Comparison of ENCODE assay signal across 31 cellular contexts in the genomic region with DNA sequence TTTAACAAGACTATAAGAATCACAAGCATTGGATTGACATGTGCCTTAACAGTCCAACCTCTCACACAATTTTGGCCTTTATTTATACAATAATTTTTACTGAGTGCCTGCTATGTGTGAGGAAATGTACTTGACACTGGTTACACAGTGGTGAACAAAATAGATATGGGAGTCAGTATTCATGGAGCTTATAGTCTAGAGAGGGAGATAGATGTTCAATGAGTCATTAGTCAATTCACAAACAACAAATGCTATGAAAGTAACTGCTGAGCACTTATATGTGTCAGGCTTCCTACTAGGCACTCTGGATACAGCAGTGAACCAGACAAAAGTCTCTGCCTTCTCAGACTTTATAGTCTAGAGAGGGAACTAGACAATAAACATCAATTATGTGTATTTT. TPM values are rescaled to one million over a fixed set of nuclear protein-coding genes. Genes with fewer than 3 reads are reported as not detected.
DNase-seq lines count a peak whose midpoint lies in the region; ATAC-seq, FAIRE-seq and TF ChIP-seq lines count a peak whose summit lies in the region.
"Had no signal": no experiment of that assay in that cellular context is flagged by ENCODE, and none has a peak within 500 bp of the region (broad histone marks: within the 10 kb centered on the region; RNA-seq: fewer than 3 reads in every experiment).

No MANE protein-coding gene starts in this region.

- H3K79me2 ChIP-seq in mammary epithelial cell (ENCODE audit: insufficient read depth, low read length): no peaks in the 10 kb centered on the region
- no peaks in the 10 kb centered on the region for H3K79me2 ChIP-seq in astrocyte (ENCODE audit: insufficient read depth, low read length)

- intact Hi-C loops in mammary epithelial cell (cut with micrococcal nuclease): no loop called here
- intact Hi-C loops in MCF 10A (cut with micrococcal nuclease): no loop called here

- H3K4me2 ChIP-seq in mammary epithelial cell (ENCODE audit: insufficient read depth, low read depth, low read length) (no peak overlapping the region), astrocyte (ENCODE audit: low read length) (no peak overlapping the region)

- H3K9me3 Mint-ChIP-seq in MCF 10A (ENCODE audit: unreplicated experiment): no peaks in the 10 kb centered on the region
- H3K9me3 Mint-ChIP-seq in astrocyte (ENCODE audit: unreplicated experiment): no peaks in the 10 kb centered on the region
- H3K9me3 Mint-ChIP-seq: activated naive CD8-positive, alpha-beta T cell treated with anti-CD3 and anti-CD28 coated beads, Interleukin-2, amount 10 ng/mL, durations not matched to agents 7 days and 5 days; CD4-positive, alpha-beta T cell; WTC11 had no signal

- H3K4me3 ChIP-seq in mammary epithelial cell (replicated peaks in 1 of 3; ENCODE audit: insufficient read depth in 1 of 3, low read depth in 2 of 3, low read length in 3 of 3) (no peak overlapping the region), astrocyte (ENCODE audit: insufficient read depth, low read depth, low read length) (no peak overlapping the region), fibroblast of villous mesenchyme (ENCODE audit: low read depth, low read length) (no peak overlapping the region)
- H3K4me3 ChIP-seq: ascending aorta, esophagus squamous epithelium, left lung, SJSA1 had no signal

- H2AFZ ChIP-seq in mammary epithelial cell (ENCODE audit: low read depth, low read length) (no peak overlapping the region), astrocyte (ENCODE audit: low read depth, low read length) (no peak overlapping the region)

- H3K27ac Mint-ChIP-seq in MCF 10A (ENCODE audit: low read depth, unreplicated experiment) (no peak overlapping the region), astrocyte (ENCODE audit: unreplicated experiment) (peak overlapping the region; percentile 2)
- H3K27ac Mint-ChIP-seq: activated CD4-positive, alpha-beta T cell treated with anti-CD3 and anti-CD28 coated beads, Interleukin-2, amount 10 ng/mL, durations not matched to agents 7 days and 5 days; activated naive CD8-positive, alpha-beta T cell treated with anti-CD3 and anti-CD28 coated beads, Interleukin-2, amount 10 ng/mL, durations not matched to agents 7 days and 5 days; CD4-positive, alpha-beta T cell; WTC11 had no signal

- no peaks in the 10 kb centered on the region for H3K27me3 Mint-ChIP-seq in MCF 10A (ENCODE audit: insufficient read depth, unreplicated experiment)
- no peaks in the 10 kb centered on the region for H3K27me3 Mint-ChIP-seq in astrocyte (ENCODE audit: low read depth, unreplicated experiment)

- DNase-seq in mammary epithelial cell (peak; percentile 29), MCF 10A (ENCODE audit: unreplicated experiment) (no peak), astrocyte (ENCODE audit: low read depth) (peak; percentile 44), fibroblast of villous mesenchyme (ENCODE audit: low read depth) (peak; percentile 65), middle frontal gyrus (ENCODE audit: extremely low spot score, low spot score) (no peak)
- no peak for DNase-seq in activated effector memory CD4-positive, alpha-beta T cell treated with anti-CD3 and anti-CD28 coated beads, Interleukin-2, amount 50 U/mL, for 16 hours
- DNase-seq: 8988T; activated CD4-positive, alpha-beta T cell treated with anti-CD3 and anti-CD28 coated beads, Interleukin-2, amount 10 ng/mL, durations not matched to agents 7 days and 5 days; activated gamma-delta T cell; activated naive CD8-positive, alpha-beta T cell treated with anti-CD3 and anti-CD28 coated beads, Interleukin-2, amount 10 ng/mL, durations not matched to agents 7 days and 5 days; activated T-cell treated with anti-CD3 and anti-CD28 coated beads, Interleukin-2, amount 50 U/mL, for 1 hour; AML-193; caudate nucleus; CD4-positive, alpha-beta T cell; cortex of kidney; esophagus squamous epithelium; Karpas-422; left lung; NCI-H146; right cardiac atrium; stimulated activated CD4-positive, alpha-beta T cell treated with anti-CD3 and anti-CD28 coated beads, Interleukin-1b, Interleukin-23, amount 100 ng/mL, for 48 hours; stimulated activated naive CD8-positive, alpha-beta T cell treated with anti-CD3 and anti-CD28 coated beads, Interleukin-15, Interleukin-2, amounts not matched to agents 100 U/mL and 50 U/mL, for 24 hours had no signal

- no TSS peak for BruUV-seq in mammary epithelial cell (replicated peaks; lab: Mats Ljungman, UMichigan)
- no TSS peak for BruUV-seq in MCF 10A (replicated peaks; lab: Mats Ljungman, UMichigan)

- in situ Hi-C loops in mammary epithelial cell (cut with MboI; ENCODE audit: low sequenced_read_pairs in 2 of 2): loop anchor here in 1 of 2 donors (10.0 kb wide), 1 partner anchor 88 kb away; a partner anchor contains a TSS

- H3K27ac ChIP-seq in mammary epithelial cell (ENCODE audit: insufficient read depth, low read depth, low read length): no peak overlapping the region
- H3K27ac ChIP-seq in astrocyte (ENCODE audit: low read depth, low read length): no peak overlapping the region
- H3K27ac ChIP-seq: ascending aorta, esophagus squamous epithelium, left lung, RWPE1, SJSA1 had no signal

- CTCF ChIA-PET in mammary epithelial cell (lab: Charles Lee; ENCODE audit: low non-redundant PET): no interaction called here
- CTCF ChIA-PET in MCF 10A (lab: Yijun Ruan, JAX): interaction anchor here (0.6 to 1.6 kb wide), 3 partner anchors 13 to 92 kb away, joined by 3 to 4 read pairs (median 4); no protein-coding TSS in a partner anchor

- ATAC-seq in HG03521 (IDR thresholded peaks at IDR 0.05; ENCODE audit: unreplicated experiment): no peak
- ATAC-seq in HG02798 (IDR thresholded peaks at IDR 0.05; ENCODE audit: poor library complexity, unreplicated experiment): no peak
- ATAC-seq: left lung; right cardiac atrium; stimulated activated naive CD8-positive, alpha-beta T cell treated with anti-CD3 and anti-CD28 coated beads, Interleukin-15, Interleukin-2, amounts not matched to agents 100 U/mL and 50 U/mL, for 24 hours; WTC11 had no signal

- H4K20me1 ChIP-seq in mammary epithelial cell (ENCODE audit: insufficient read depth, low read length) (no peaks in the 10 kb centered on the region), astrocyte (ENCODE audit: insufficient read depth, low read length) (no peaks in the 10 kb centered on the region)

- H3K4me1 ChIP-seq in mammary epithelial cell (ENCODE audit: insufficient read depth, low read length) (peaks cover 15% of the 10 kb centered on the region), astrocyte (ENCODE audit: insufficient read depth, low read length) (peaks cover 4% of the 10 kb centered on the region)

- no peak overlapping the region for H3K9ac ChIP-seq in mammary epithelial cell (ENCODE audit: insufficient read depth, low read length)
- H3K9ac ChIP-seq in astrocyte (ENCODE audit: low read length): no peak overlapping the region

- H3K4me1 Mint-ChIP-seq in MCF 10A (ENCODE audit: insufficient read depth, unreplicated experiment): peaks cover 6% of the 10 kb centered on the region
- H3K4me1 Mint-ChIP-seq in astrocyte (ENCODE audit: low read depth, unreplicated experiment): peaks cover 9% of the 10 kb centered on the region

- no peaks in the 10 kb centered on the region for H3K36me3 ChIP-seq in mammary epithelial cell (ENCODE audit: insufficient read depth, low read length)
- H3K36me3 ChIP-seq in astrocyte (ENCODE audit: insufficient read depth, low read length): no peaks in the 10 kb centered on the region
- H3K36me3 ChIP-seq: ascending aorta, esophagus squamous epithelium, left lung, SJSA1 had no signal

- H3K9me3 ChIP-seq in mammary epithelial cell (replicated peaks; ENCODE audit: insufficient read depth, low read length): no peaks in the 10 kb centered on the region
- H3K9me3 ChIP-seq in astrocyte (ENCODE audit: insufficient read depth, low read depth, low read length): no peaks in the 10 kb centered on the region
- H3K9me3 ChIP-seq: ascending aorta, esophagus squamous epithelium, left lung, SJSA1 had no signal

- FAIRE-seq in astrocyte (lab: Jason Lieb, UNC): peak; percentile 23
- FAIRE-seq: D721Med, GM19239, H1 had no signal

- H3K4me3 Mint-ChIP-seq in MCF 10A (ENCODE audit: unreplicated experiment) (no peak overlapping the region), astrocyte (ENCODE audit: unreplicated experiment) (no peak overlapping the region)
- H3K4me3 Mint-ChIP-seq: activated CD4-positive, alpha-beta T cell treated with anti-CD3 and anti-CD28 coated beads, Interleukin-2, amount 10 ng/mL, durations not matched to agents 7 days and 5 days; activated naive CD8-positive, alpha-beta T cell treated with anti-CD3 and anti-CD28 coated beads, Interleukin-2, amount 10 ng/mL, durations not matched to agents 7 days and 5 days; CD4-positive, alpha-beta T cell; WTC11 had no signal

- no peak for TF ChIP-seq CTCF in mammary epithelial cell (conservative IDR thresholded peaks at IDR 0.05 in 1 of 2, IDR thresholded peaks at IDR 0.05 in 1 of 2; ENCODE audit: extremely low read depth in 1 of 2, insufficient read depth in 1 of 2, low read depth in 1 of 2, low read length in 2 of 2)
- TF ChIP-seq CTCF in MCF 10A (IDR thresholded peaks at IDR 0.05; ENCODE audit: unreplicated experiment): no peak
- no peak for TF ChIP-seq CTCF in astrocyte (IDR thresholded peaks at IDR 0.05; ENCODE audit: insufficient read depth, low read depth, low read length)
- TF ChIP-seq CTCF in fibroblast of villous mesenchyme (IDR thresholded peaks at IDR 0.05; ENCODE audit: insufficient read depth, low read depth, low read length): no peak

- dilution Hi-C loops in mammary epithelial cell (cut with HindIII; ENCODE audit: low sequenced_read_pairs): no loop called here

- POLR2A ChIA-PET in MCF 10A (lab: Yijun Ruan, JAX): interaction anchor here (0.5 to 0.7 kb wide), 2 partner anchors 76 to 95 kb away, joined by 3 read pairs; no protein-coding TSS in a partner anchor

- H3K27me3 ChIP-seq in mammary epithelial cell (ENCODE audit: insufficient read depth, low read length) (no peaks in the 10 kb centered on the region), astrocyte (ENCODE audit: insufficient read depth, low read length) (no peaks in the 10 kb centered on the region)
- H3K27me3 ChIP-seq: ascending aorta, SJSA1 had no signal

- H3K36me3 Mint-ChIP-seq in MCF 10A (ENCODE audit: insufficient read depth, unreplicated experiment) (no peaks in the 10 kb centered on the region), astrocyte (ENCODE audit: low read depth, unreplicated experiment) (no peaks in the 10 kb centered on the region)
- H3K36me3 Mint-ChIP-seq: activated naive CD8-positive, alpha-beta T cell treated with anti-CD3 and anti-CD28 coated beads, Interleukin-2, amount 10 ng/mL, durations not matched to agents 7 days and 5 days; WTC11 had no signal

RNA-seq across cellular contexts. Expression of a gene that starts 3.7 kb away (rescaled TPM):
- 1 to 10 TPM; 1.5 to 1.6 TPM for total RNA-seq in mammary epithelial cell
- polyA plus RNA-seq in mammary epithelial cell: 0.29 TPM
- 0.47 TPM for polyA minus RNA-seq in mammary epithelial cell
- 0.56 and 1.1 TPM in 2 replicates for total RNA-seq in MCF 10A (2022)
- 0.62 and 1.1 TPM in 2 replicates for total RNA-seq in astrocyte
- total RNA-seq in fibroblast of villous mesenchyme: 0.86 and 0.97 TPM in 2 replicates
- total RNA-seq: ascending aorta had no signal

Comparison
In these comparisons a context has a peak if more than half of its experiments do, and no peak if none do; other contexts are left out.
1. DNase-seq: peak in mammary epithelial cell (single experiment), astrocyte (single experiment) and fibroblast of villous mesenchyme (single experiment); none in MCF 10A (single experiment), activated effector memory CD4-positive, alpha-beta T cell treated with anti-CD3 and anti-CD28 coated beads, Interleukin-2, amount 50 U/mL, for 16 hours (single experiment) and middle frontal gyrus (single experiment).